In the genomic region with DNA sequence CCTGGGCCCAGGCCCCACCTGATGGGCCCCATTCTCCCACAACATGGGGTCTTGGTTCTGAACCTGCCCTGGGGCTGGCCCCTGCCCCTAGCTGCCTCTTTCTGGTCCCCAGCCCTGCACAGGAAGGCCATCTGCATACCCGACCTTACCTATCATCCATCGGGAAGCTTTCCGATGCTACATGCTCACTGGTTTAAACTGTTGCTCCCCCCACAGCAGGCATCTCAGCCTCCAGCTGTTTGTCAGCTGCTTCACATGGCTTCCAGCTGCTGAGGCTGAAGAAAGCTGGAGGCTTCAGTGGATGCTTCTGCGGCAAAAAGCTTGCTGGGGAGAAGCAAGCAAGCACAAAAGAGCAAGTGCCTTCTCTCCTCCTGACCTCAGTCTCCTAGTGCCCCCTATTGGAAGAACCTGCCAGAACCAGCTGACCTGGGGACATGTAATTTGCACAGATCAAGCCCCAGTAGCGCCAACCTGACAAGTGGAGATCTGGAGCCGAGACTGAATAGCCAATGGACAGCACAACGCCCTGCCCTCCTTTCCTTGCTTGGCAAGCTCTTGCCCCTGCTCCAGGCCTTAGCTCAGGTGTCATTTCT, we compare ENCODE assay signal across 8 cellular contexts. TPM values are rescaled to one million over a fixed set of nuclear protein-coding genes. Genes with fewer than 3 reads are reported as not detected.
A peak's percentile ranks its signal among the peaks of the same experiment; 100 is the strongest.
DNase-seq lines count a peak whose midpoint lies in the region; ATAC-seq and TF ChIP-seq lines count a peak whose summit lies in the region.

No MANE protein-coding gene starts in this region.

- peaks cover 15% of the 10 kb centered on the region for H3K4me1 Mint-ChIP-seq in WTC11

- intact Hi-C loops in right cardiac atrium (cut with DNase I) = no loop called here

- no peak overlapping the region for H3K4me3 Mint-ChIP-seq in WTC11

- H3K27ac ChIP-seq in right cardiac atrium (ENCODE audit: low read length) (peak overlapping the region; percentile 0), thoracic aorta (peak overlapping the region; percentile 53 to 75)

- no peaks in the 10 kb centered on the region for H3K36me3 ChIP-seq in thoracic aorta

- TF ChIP-seq CTCF in WTC11 (IDR thresholded peaks at IDR 0.05) (peak; percentile 25; the same call in 1 of the 2 replicates), thoracic aorta (IDR thresholded peaks at IDR 0.05) (no peak)

- CTCF ChIA-PET in WTC11 (lab: Charles Lee) = interaction anchor here (0.6 to 7.0 kb wide), 32 partner anchors 9 to 239 kb away, joined by 3 to 99 read pairs (median 4); a partner anchor contains a TSS

- ATAC-seq in WTC11 = peak; percentile 72
- peak; percentile 5 to 10 for ATAC-seq in right cardiac atrium
- no peak for ATAC-seq in thoracic aorta (ENCODE audit: insufficient number of reproducible peaks, low FRiP score, low read depth)
- ATAC-seq in HG02970 (IDR thresholded peaks at IDR 0.05; ENCODE audit: low FRiP score, unreplicated experiment) = no peak
- ATAC-seq in GM18873 (IDR thresholded peaks at IDR 0.05; ENCODE audit: low FRiP score, unreplicated experiment) = no peak

- H3K9me3 ChIP-seq in right cardiac atrium (ENCODE audit: control insufficient read depth, low read length) (no peaks in the 10 kb centered on the region), thoracic aorta (no peaks in the 10 kb centered on the region)

- H3K4me3 ChIP-seq in right cardiac atrium (ENCODE audit: low read length) (no peak overlapping the region), thoracic aorta (peak overlapping the region; percentile 25)

- peaks cover 17% of the 10 kb centered on the region for H3K4me1 ChIP-seq in right cardiac atrium (ENCODE audit: control insufficient read depth, insufficient read depth, low read length)
- H3K4me1 ChIP-seq in thoracic aorta (ENCODE audit: control insufficient read depth in 1 of 2, low read depth in 2 of 2) = peaks cover 22 to 54% of the 10 kb centered on the region in 2 donors

- no peaks in the 10 kb centered on the region for H3K9me3 Mint-ChIP-seq in WTC11

- H3K27me3 ChIP-seq in right cardiac atrium (ENCODE audit: control insufficient read depth, insufficient read depth) (no peaks in the 10 kb centered on the region), thoracic aorta (replicated peaks; ENCODE audit: insufficient read depth) (no peaks in the 10 kb centered on the region)

- no peak overlapping the region for H3K27ac Mint-ChIP-seq in WTC11

- POLR2A ChIA-PET in WTC11 (lab: Charles Lee) = interaction anchor here (4.0 kb wide), 1 partner anchor 24 kb away, joined by 19 read pairs; a partner anchor contains a TSS

- H3K27me3 Mint-ChIP-seq in WTC11 (ENCODE audit: low read depth) = no peaks in the 10 kb centered on the region

- 60% methylated on average over 7 of the region's 7 CpGs for WGBS in right cardiac atrium

- peak; percentile 29 for DNase-seq in activated CD4-positive, alpha-beta T cell treated with anti-CD3 and anti-CD28 coated beads for 48 hours
- no peak for DNase-seq in activated CD4-positive, alpha-beta T cell treated with anti-CD3 and anti-CD28 coated beads for 4 hours
- DNase-seq in WTC11 (ENCODE audit: low spot score) = peak; percentile 44
- peak in 1 of 3 donors; percentile 56 for DNase-seq in right cardiac atrium
- no peak for DNase-seq in thoracic aorta (ENCODE audit: low spot score)
- DNase-seq in cerebellum (ENCODE audit: low spot score) = no peak

- H3K36me3 Mint-ChIP-seq in WTC11 = no peaks in the 10 kb centered on the region

TF ChIP-seq in WTC11, 78 proteins besides CTCF, POLR2A, EP300 and RAD21:
- peak; percentile 38; the same call in 1 of the 2 replicates for TF ChIP-seq ZNF423 (CRISPR knock-in tag; IDR thresholded peaks at IDR 0.05)
- no peak for TF ChIP-seq CREB1 (CRISPR knock-in tag; IDR thresholded peaks at IDR 0.05)
- TF ChIP-seq SMAD4 (CRISPR knock-in tag; IDR thresholded peaks at IDR 0.05) = no peak
- no peak for TF ChIP-seq NR3C1 (CRISPR knock-in tag; conservative IDR thresholded peaks at IDR 0.05; ENCODE audit: low read depth)
- TF ChIP-seq JAZF1 (CRISPR knock-in tag; IDR thresholded peaks at IDR 0.05) = no peak
- TF ChIP-seq GRHL2 (CRISPR knock-in tag; IDR thresholded peaks at IDR 0.05; ENCODE audit: insufficient replicate concordance, severe bottlenecking) = no peak
- TF ChIP-seq, protein P1, sequence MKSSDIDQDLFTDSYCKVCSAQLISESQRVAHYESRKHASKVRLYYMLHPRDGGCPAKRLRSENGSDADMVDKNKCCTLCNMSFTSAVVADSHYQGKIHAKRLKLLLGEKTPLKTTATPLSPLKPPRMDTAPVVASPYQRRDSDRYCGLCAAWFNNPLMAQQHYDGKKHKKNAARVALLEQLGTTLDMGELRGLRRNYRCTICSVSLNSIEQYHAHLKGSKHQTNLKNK (CRISPR knock-in tag; IDR thresholded peaks at IDR 0.05) = no peak

RNA-seq across cellular contexts. Expression of a gene that starts 24.1 kb away (rescaled TPM):
- total RNA-seq in WTC11 (2021) (20.4 to 23.2 TPM (median 22.7 TPM) in 3 replicates), right cardiac atrium (100 to 1,000 TPM; 141 to 365 (median 217) TPM), thoracic aorta (1,000 to 10,000 TPM in 1 of 2 donors, 100 to 1,000 TPM in 1; 805 to 1,722 TPM), cerebellum (123 TPM)
- polyA plus RNA-seq in right cardiac atrium = 315 TPM

Comparison
In these comparisons a context has a peak if more than half of its experiments do, and no peak if none do; other contexts are left out.
1. DNase-seq: peak in activated CD4-positive, alpha-beta T cell treated with anti-CD3 and anti-CD28 coated beads for 48 hours (single experiment) and WTC11 (single experiment); none in activated CD4-positive, alpha-beta T cell treated with anti-CD3 and anti-CD28 coated beads for 4 hours (0 of 2), thoracic aorta (single experiment) and cerebellum (single experiment).
2. ATAC-seq: peak in WTC11 (single experiment) and right cardiac atrium (2 of 2); none in thoracic aorta (single experiment), HG02970 (single experiment) and GM18873 (single experiment).